ENCODE assay signal across 15 cellular contexts in genomic region chr21:45267390-45267760, GRCh38. TPM values are rescaled to one million over a fixed set of nuclear protein-coding genes. Genes with fewer than 3 reads are reported as not detected.
DNase-seq lines count a peak whose midpoint lies in the region; ATAC-seq and TF ChIP-seq lines count a peak whose summit lies in the region.
"Had no signal": no experiment of that assay in that cellular context is flagged by ENCODE, and none has a peak within 500 bp of the region (broad histone marks: within the 10 kb centered on the region; RNA-seq: fewer than 3 reads in every experiment).

No MANE protein-coding gene starts in this region.

- no peak for ATAC-seq in right cardiac atrium
- no peak for ATAC-seq in heart left ventricle
- ATAC-seq in left lobe of liver = no peak
- ATAC-seq in GM19467 (IDR thresholded peaks at IDR 0.05; ENCODE audit: unreplicated experiment) = no peak
- no peak for ATAC-seq in GM21576 (IDR thresholded peaks at IDR 0.05; ENCODE audit: unreplicated experiment)
- ATAC-seq: K562 had no signal

- no peak for TF ChIP-seq POLR2A in heart left ventricle (IDR thresholded peaks at IDR 0.05)

- H3K27me3 Mint-ChIP-seq in activated CD4-positive, alpha-beta memory T cell treated with anti-CD3 and anti-CD28 coated beads, Interleukin-2, amount 10 ng/mL, durations not matched to agents 7 days and 5 days = no peaks in the 10 kb centered on the region
- H3K27me3 Mint-ChIP-seq: stimulated activated naive CD8-positive, alpha-beta T cell treated with anti-CD3 and anti-CD28 coated beads, Interleukin-15, amount 100 ng/mL, for 72 hours had no signal

- peaks cover 30% of the 10 kb centered on the region for H3K4me1 Mint-ChIP-seq in activated CD4-positive, alpha-beta memory T cell treated with anti-CD3 and anti-CD28 coated beads, Interleukin-2, amount 10 ng/mL, durations not matched to agents 7 days and 5 days

- H3K4me1 ChIP-seq in right cardiac atrium (ENCODE audit: control insufficient read depth, insufficient read depth, low read length) (no peaks in the 10 kb centered on the region), heart left ventricle (peaks cover 0 to 4% (median 0%) of the 10 kb centered on the region in 12 donors)

- intact Hi-C loops in right cardiac atrium (cut with DNase I) (no loop called here), heart left ventricle (cut with DNase I) (no loop called here)

- H3K36me3 Mint-ChIP-seq in activated CD4-positive, alpha-beta memory T cell treated with anti-CD3 and anti-CD28 coated beads, Interleukin-2, amount 10 ng/mL, durations not matched to agents 7 days and 5 days (ENCODE audit: low read depth) = peaks cover 52% of the 10 kb centered on the region

- CTCF ChIA-PET in activated CD4-positive, alpha-beta memory T cell treated with anti-CD3 and anti-CD28 coated beads, Interleukin-2, amount 10 ng/mL, durations not matched to agents 7 days and 5 days (lab: Charles Lee) = no interaction called here

- no peak for TF ChIP-seq CTCF in heart left ventricle (IDR thresholded peaks at IDR 0.05)

- H3K4me3 Mint-ChIP-seq in activated CD4-positive, alpha-beta memory T cell treated with anti-CD3 and anti-CD28 coated beads, Interleukin-2, amount 10 ng/mL, durations not matched to agents 7 days and 5 days = no peak overlapping the region

- H3K27me3 ChIP-seq in right cardiac atrium (ENCODE audit: control insufficient read depth, insufficient read depth) (no peaks in the 10 kb centered on the region), heart left ventricle (no peaks in the 10 kb centered on the region)

- H3K27ac Mint-ChIP-seq in activated CD4-positive, alpha-beta memory T cell treated with anti-CD3 and anti-CD28 coated beads, Interleukin-2, amount 10 ng/mL, durations not matched to agents 7 days and 5 days = peak overlapping the region; percentile 71

- peaks cover 10% of the 10 kb centered on the region for H3K9me3 Mint-ChIP-seq in activated CD4-positive, alpha-beta memory T cell treated with anti-CD3 and anti-CD28 coated beads, Interleukin-2, amount 10 ng/mL, durations not matched to agents 7 days and 5 days

- H3K36me3 ChIP-seq in heart left ventricle = peaks cover 0 to 84% (median 76%) of the 10 kb centered on the region in 9 donors

- no peak overlapping the region for H3K4me3 ChIP-seq in right cardiac atrium (ENCODE audit: low read length)
- no peak overlapping the region for H3K4me3 ChIP-seq in heart left ventricle
- H3K4me3 ChIP-seq: K562 had no signal

- POLR2A ChIA-PET in activated CD4-positive, alpha-beta memory T cell treated with anti-CD3 and anti-CD28 coated beads, Interleukin-2, amount 10 ng/mL, durations not matched to agents 7 days and 5 days (lab: Charles Lee) = no interaction called here

- peak; percentile 4 to 28 (median 27) for DNase-seq in right cardiac atrium
- DNase-seq in heart left ventricle = no peak
- DNase-seq in activated CD4-positive, alpha-beta memory T cell treated with anti-CD3 and anti-CD28 coated beads, Interleukin-2, amount 10 ng/mL, durations not matched to agents 7 days and 5 days = no peak
- DNase-seq in left lobe of liver (ENCODE audit: low spot score) = peak; percentile 24
- DNase-seq in SKM-1 (lab: John Stamatoyannopoulos, UW; ENCODE audit: unreplicated experiment) = no peak
- DNase-seq: activated T-cell treated with anti-CD3 and anti-CD28 coated beads for 4 hours; caudate nucleus; effector CD8-positive, alpha-beta T cell; NCI-H2029 treated with DMSO at 0.1 percent for 48 hours; NCI-H524 treated with DMSO at 0.1 percent for 48 hours; SHP77 treated with DMSO at 0.1 percent for 48 hours; stimulated activated naive CD8-positive, alpha-beta T cell treated with anti-CD3 and anti-CD28 coated beads, Interleukin-15, amount 100 ng/mL, for 72 hours had no signal

- WGBS in right cardiac atrium = 95% methylated on average over 16 of the region's 16 CpGs
- 95 to 98% (median 96%) methylated on average over 16 of the region's 16 CpGs for WGBS in heart left ventricle, 4 donors

- H3K27ac ChIP-seq in right cardiac atrium (ENCODE audit: low read length) (no peak overlapping the region), heart left ventricle (no peak overlapping the region)

- no peaks in the 10 kb centered on the region for H3K9me3 ChIP-seq in right cardiac atrium (ENCODE audit: control insufficient read depth, low read length)
- peaks cover 0 to 15% (median 8%) of the 10 kb centered on the region in 12 donors for H3K9me3 ChIP-seq in heart left ventricle

RNA-seq across cellular contexts. Expression of gene POFUT2, which starts 20.3 kb away (rescaled TPM):
- total RNA-seq in right cardiac atrium (10 to 100 TPM; 16.0 to 20.3 (median 19.1) TPM), heart left ventricle (10 to 100 TPM; 10.8 to 22.0 (median 18.5) TPM), left lobe of liver (17.5 TPM)
- polyA plus RNA-seq in right cardiac atrium (14.1 TPM), heart left ventricle (10 to 100 TPM; 14.1 to 25.8 TPM)
- 10 to 100 TPM; 23.5 to 25.1 TPM for total RNA-seq in activated CD4-positive, alpha-beta memory T cell treated with anti-CD3 and anti-CD28 coated beads, Interleukin-2, amount 10 ng/mL, durations not matched to agents 7 days and 5 days

Comparison
In these comparisons a context has a peak if more than half of its experiments do, and no peak if none do; other contexts are left out.
1. DNase-seq: peak in right cardiac atrium (3 of 3) and left lobe of liver (single experiment); none in heart left ventricle (0 of 5), activated CD4-positive, alpha-beta memory T cell treated with anti-CD3 and anti-CD28 coated beads, Interleukin-2, amount 10 ng/mL, durations not matched to agents 7 days and 5 days (single experiment) and SKM-1 (single experiment).